ENCODE assay signal across 7 cellular contexts in the genomic region with DNA sequence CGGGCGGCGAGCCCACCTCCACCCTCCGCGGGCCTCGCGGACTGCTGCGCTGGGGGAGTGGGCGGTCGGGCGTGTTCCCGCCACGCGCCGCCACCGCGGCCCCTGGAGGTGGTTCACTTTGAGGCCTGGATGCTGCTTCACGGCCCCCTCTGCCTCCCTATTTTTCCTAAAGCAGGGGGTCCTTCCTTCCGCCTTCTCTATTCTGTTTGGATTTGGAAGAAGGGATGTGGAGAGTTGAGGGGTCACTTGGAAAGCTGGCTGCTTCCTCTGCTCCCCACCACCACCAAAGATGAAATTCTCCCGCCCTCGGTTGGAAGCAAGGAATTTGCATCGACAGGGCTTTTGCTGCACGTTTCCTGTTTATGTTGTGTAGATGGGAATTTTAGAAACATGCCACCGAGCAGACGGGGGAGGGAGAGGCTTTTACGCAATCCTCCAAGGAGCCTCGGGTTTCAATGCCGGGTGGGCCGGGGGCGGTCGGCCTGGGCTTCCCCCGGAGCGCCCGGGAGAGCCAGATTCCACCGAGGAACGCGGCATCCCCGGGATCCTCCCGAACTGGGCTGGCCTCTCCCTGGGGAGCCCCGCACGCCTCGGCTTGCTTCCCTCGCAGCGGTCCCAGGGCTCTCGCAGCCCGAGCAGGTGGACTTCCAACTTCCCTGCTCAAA. TPM values are rescaled to one million over a fixed set of nuclear protein-coding genes. Genes with fewer than 3 reads are reported as not detected.
DNase-seq lines count a peak whose midpoint lies in the region; ATAC-seq, FAIRE-seq and TF ChIP-seq lines count a peak whose summit lies in the region.

No MANE protein-coding gene starts in this region.

- intact Hi-C loops in kidney (cut with DNase I) = no loop called here

- peak overlapping the region; percentile 83 to 88 for H3K4me3 ChIP-seq in kidney (ENCODE audit: low read length in 2 of 2)

- peak overlapping the region; percentile 40 for H3K27ac Mint-ChIP-seq in stimulated activated effector memory CD8-positive, alpha-beta T cell treated with anti-CD3 and anti-CD28 coated beads, Interleukin-12 subunit alpha, Interleukin-12 subunit beta, amount 100 ng/mL, for 72 hours

- DNase-seq in GM10266 (ENCODE audit: extremely low spot score) (peak; percentile 32), NCI-H526 (lab: John Stamatoyannopoulos, UW) (peak; percentile 65 to 83), caudate nucleus (lab: John Stamatoyannopoulos, UW) (peak in 4 of 61 donors; percentile 24 to 49 (median 36)), kidney (peak; percentile 85)
- no peak for DNase-seq in stimulated activated effector memory CD8-positive, alpha-beta T cell treated with anti-CD3 and anti-CD28 coated beads, Interleukin-12 subunit alpha, Interleukin-12 subunit beta, amount 100 ng/mL, for 72 hours (ENCODE audit: low spot score in 2 of 2)

- H3K4me1 ChIP-seq in kidney (ENCODE audit: control insufficient read depth in 1 of 2, insufficient read depth in 1 of 2, low read depth in 1 of 2, low read length in 2 of 2) = peaks cover 14 to 15% of the 10 kb centered on the region in 2 donors

- ATAC-seq in stimulated activated effector memory CD8-positive, alpha-beta T cell treated with anti-CD3 and anti-CD28 coated beads, Interleukin-12 subunit alpha, Interleukin-12 subunit beta, amount 100 ng/mL, for 72 hours = no peak
- ATAC-seq in GM21447 (IDR thresholded peaks at IDR 0.05; ENCODE audit: unreplicated experiment) (no peak), HG02981 (IDR thresholded peaks at IDR 0.05; ENCODE audit: unreplicated experiment) (no peak)

- no peak for TF ChIP-seq CTCF in GM10266 (IDR thresholded peaks at IDR 0.05; ENCODE audit: control insufficient read depth, insufficient read depth, low read depth, missing control alignments)
- TF ChIP-seq CTCF in kidney (IDR thresholded peaks at IDR 0.05; ENCODE audit: borderline replicate concordance, extremely low read depth, insufficient read depth) = no peak

- no peaks in the 10 kb centered on the region for H3K9me3 Mint-ChIP-seq in stimulated activated effector memory CD8-positive, alpha-beta T cell treated with anti-CD3 and anti-CD28 coated beads, Interleukin-12 subunit alpha, Interleukin-12 subunit beta, amount 100 ng/mL, for 72 hours

- no peak for FAIRE-seq in kidney (lab: Jason Lieb, UNC)

- peak overlapping the region; percentile 63 for H3K4me3 Mint-ChIP-seq in stimulated activated effector memory CD8-positive, alpha-beta T cell treated with anti-CD3 and anti-CD28 coated beads, Interleukin-12 subunit alpha, Interleukin-12 subunit beta, amount 100 ng/mL, for 72 hours

- no peaks in the 10 kb centered on the region for H3K36me3 Mint-ChIP-seq in stimulated activated effector memory CD8-positive, alpha-beta T cell treated with anti-CD3 and anti-CD28 coated beads, Interleukin-12 subunit alpha, Interleukin-12 subunit beta, amount 100 ng/mL, for 72 hours

- H3K4me1 Mint-ChIP-seq in stimulated activated effector memory CD8-positive, alpha-beta T cell treated with anti-CD3 and anti-CD28 coated beads, Interleukin-12 subunit alpha, Interleukin-12 subunit beta, amount 100 ng/mL, for 72 hours = peaks cover 42% of the 10 kb centered on the region

- H3K9ac ChIP-seq in kidney (ENCODE audit: low read length in 2 of 2) = peak overlapping the region; percentile 5 to 93

- H3K27ac ChIP-seq in caudate nucleus (ENCODE audit: low read depth, low read length) = peak overlapping the region; percentile 76
- peak overlapping the region; percentile 98 for H3K27ac ChIP-seq in kidney (ENCODE audit: low read depth in 2 of 2, low read length in 2 of 2)

- H3K36me3 ChIP-seq in kidney (ENCODE audit: control insufficient read depth in 1 of 2, insufficient read depth in 2 of 2, low read length in 2 of 2) = no peaks in the 10 kb centered on the region

- H3K9me3 ChIP-seq in kidney (ENCODE audit: control insufficient read depth in 1 of 2, low read length in 2 of 2) = no peaks in the 10 kb centered on the region

RNA-seq across cellular contexts. Expression of a gene that starts 0.4 kb away (rescaled TPM):
- total RNA-seq in kidney = 55.4 TPM
- polyA plus RNA-seq in kidney (ENCODE audit: insufficient read depth, low read depth, low replicate concordance) = 13.1 TPM

RNA-seq across cellular contexts. Expression of a gene that starts 10.5 kb away (rescaled TPM):
- total RNA-seq in kidney = 14.4 TPM
- polyA plus RNA-seq in kidney (ENCODE audit: insufficient read depth, low read depth, low replicate concordance) = 80.9 TPM

Comparison
In these comparisons a context has a peak if more than half of its experiments do, and no peak if none do; other contexts are left out.
1. DNase-seq: peak in GM10266 (single experiment), NCI-H526 (2 of 2) and kidney (single experiment); none in stimulated activated effector memory CD8-positive, alpha-beta T cell treated with anti-CD3 and anti-CD28 coated beads, Interleukin-12 subunit alpha, Interleukin-12 subunit beta, amount 100 ng/mL, for 72 hours (0 of 2).